ENCODE assay signal across 9 cellular contexts in genomic region chr5:172274951-172275753, GRCh38. TPM values are rescaled to one million over a fixed set of nuclear protein-coding genes. Genes with fewer than 3 reads are reported as not detected.
A peak's percentile ranks its signal among the peaks of the same experiment; 100 is the strongest.
DNase-seq lines count a peak whose midpoint lies in the region; TF ChIP-seq lines count a peak whose summit lies in the region.
"Had no signal": no experiment of that assay in that cellular context is flagged by ENCODE, and none has a peak within 500 bp of the region (broad histone marks: within the 10 kb centered on the region; RNA-seq: fewer than 3 reads in every experiment).

No MANE protein-coding gene starts in this region.

- H3K27me3 ChIP-seq in transverse colon = no peaks in the 10 kb centered on the region
- no peaks in the 10 kb centered on the region for H3K27me3 ChIP-seq in sigmoid colon

- intact Hi-C loops in transverse colon (cut with DNase I; ENCODE audit: low total_unique reads) (no loop called here), sigmoid colon (cut with DNase I) (no loop called here)

- in situ Hi-C loops in transverse colon (cut with MboI; ENCODE audit: low pct_ligation_motif_present in 1 of 4, low pct_unique_long_range_greater_than_20kb in 1 of 4, low sequenced_read_pairs in 3 of 4) = loop anchor here in 1 of 4 donors (25.0 kb wide), 1 partner anchor 163 kb away; no protein-coding TSS in a partner anchor

- no peak for TF ChIP-seq CTCF in transverse colon (IDR thresholded peaks at IDR 0.05)
- no peak for TF ChIP-seq CTCF in sigmoid colon (IDR thresholded peaks at IDR 0.05)

- DNase-seq in HT1080 (ENCODE audit: low read depth) (peak; percentile 57), foreskin melanocyte (peak; percentile 82), transverse colon (no peak), DMS53 (lab: John Stamatoyannopoulos, UW) (no peak), NCI-H2107 treated with DMSO at 0.1 percent for 48 hours (lab: John Stamatoyannopoulos, UW; ENCODE audit: unreplicated experiment) (no peak), sigmoid colon (no peak)
- DNase-seq in activated CD8-positive, alpha-beta memory T cell treated with anti-CD3 and anti-CD28 coated beads, Interleukin-2, amount 50 U/mL, for 24 hours (ENCODE audit: extremely low read depth) = peak; percentile 42
- DNase-seq in stimulated activated naive CD4-positive, alpha-beta T cell treated with Interleukin-2 at 50 U/mL for 16 hours (lab: John Stamatoyannopoulos, UW) = peak; percentile 66

- no peak for TF ChIP-seq EP300 in transverse colon (IDR thresholded peaks at IDR 0.05; ENCODE audit: low read depth)
- TF ChIP-seq EP300 in sigmoid colon (IDR thresholded peaks at IDR 0.05) = no peak

- H3K27ac ChIP-seq in transverse colon = no peak overlapping the region
- H3K27ac ChIP-seq in sigmoid colon = no peak overlapping the region
- H3K27ac ChIP-seq: HL-60 had no signal

- no peak overlapping the region for H3K4me3 ChIP-seq in transverse colon
- H3K4me3 ChIP-seq in sigmoid colon = no peak overlapping the region

- 76 to 77% methylated on average over 13 to 14 of the region's 14 CpGs for WGBS in transverse colon (ENCODE audit: low coverage in 1 of 2), 2 donors
- 70 to 85% methylated on average over 14 of the region's 14 CpGs for WGBS in sigmoid colon, 2 donors

- H3K4me1 ChIP-seq in transverse colon (peaks cover 0 to 4% (median 2%) of the 10 kb centered on the region in 4 donors), sigmoid colon (peaks cover 0 to 4% (median 0%) of the 10 kb centered on the region in 4 donors)

- H3K36me3 ChIP-seq in transverse colon = no peaks in the 10 kb centered on the region
- H3K36me3 ChIP-seq in sigmoid colon = no peaks in the 10 kb centered on the region

- TF ChIP-seq POLR2A in transverse colon (IDR thresholded peaks at IDR 0.05) = no peak
- no peak for TF ChIP-seq POLR2A in sigmoid colon (IDR thresholded peaks at IDR 0.05)

- H3K9me3 ChIP-seq in transverse colon = no peaks in the 10 kb centered on the region
- H3K9me3 ChIP-seq in sigmoid colon = no peaks in the 10 kb centered on the region

RNA-seq across cellular contexts. Expression of gene UBTD2, which starts 8.4 kb away (rescaled TPM):
- 11.4 and 15.5 TPM in 2 replicates for total RNA-seq in HT1080 (2014; rRNA removed; shearing (Covaris generic))
- 13.4 and 14.0 TPM in 2 replicates for polyA plus RNA-seq in HT1080 (2015; cell fraction: cytosol; rRNA removed)
- polyA plus RNA-seq in HT1080 (2015; cell fraction: nucleus; rRNA removed) = 3.4 and 4.8 TPM in 2 replicates
- total RNA-seq in transverse colon (10 to 100 TPM in 3 of 4 donors, 1 to 10 TPM in 1; 6.0 to 35.4 (median 19.0) TPM), sigmoid colon (10 to 100 TPM; 16.3 to 22.1 (median 19.5) TPM)
- 10 to 100 TPM; 12.1 to 21.0 (median 21.0) TPM for polyA plus RNA-seq in sigmoid colon

Comparison
In these comparisons a context has a peak if more than half of its experiments do, and no peak if none do; other contexts are left out.
1. DNase-seq: peak in HT1080 (single experiment), activated CD8-positive, alpha-beta memory T cell treated with anti-CD3 and anti-CD28 coated beads, Interleukin-2, amount 50 U/mL, for 24 hours (single experiment), foreskin melanocyte (single experiment) and stimulated activated naive CD4-positive, alpha-beta T cell treated with Interleukin-2 at 50 U/mL for 16 hours (single experiment); none in transverse colon (single experiment), DMS53 (single experiment), NCI-H2107 treated with DMSO at 0.1 percent for 48 hours (single experiment) and sigmoid colon (single experiment).